Comparison of ENCODE assay signal across 14 cellular contexts in genomic region chr12:95836630-95837239, GRCh38. TPM values are rescaled to one million over a fixed set of nuclear protein-coding genes. Genes with fewer than 3 reads are reported as not detected.
DNase-seq lines count a peak whose midpoint lies in the region; ATAC-seq, FAIRE-seq and TF ChIP-seq lines count a peak whose summit lies in the region.
"Had no signal": no experiment of that assay in that cellular context is flagged by ENCODE, and none has a peak within 500 bp of the region (broad histone marks: within the 10 kb centered on the region; RNA-seq: fewer than 3 reads in every experiment).

No MANE protein-coding gene starts in this region.

- H3K4me1 Mint-ChIP-seq in HFFc6 (ENCODE audit: low read depth) (peaks cover 32% of the 10 kb centered on the region), astrocyte (ENCODE audit: low read depth, unreplicated experiment) (no peaks in the 10 kb centered on the region)

- H3K4me1 ChIP-seq in astrocyte (ENCODE audit: insufficient read depth, low read length) = peaks cover 16% of the 10 kb centered on the region
- H3K4me1 ChIP-seq in left lung = peaks cover 4 to 9% of the 10 kb centered on the region in 2 donors
- H3K4me1 ChIP-seq in Peyer's patch = peaks cover 0 to 10% (median 0%) of the 10 kb centered on the region in 4 donors
- peaks cover 0 to 2% of the 10 kb centered on the region in 2 donors for H3K4me1 ChIP-seq in kidney (ENCODE audit: control insufficient read depth in 1 of 2, insufficient read depth in 1 of 2, low read depth in 1 of 2, low read length in 2 of 2)

- FAIRE-seq in astrocyte (lab: Jason Lieb, UNC) = no peak
- FAIRE-seq in kidney (lab: Jason Lieb, UNC) = no peak
- FAIRE-seq: colon had no signal

- no peaks in the 10 kb centered on the region for H4K20me1 ChIP-seq in astrocyte (ENCODE audit: insufficient read depth, low read length)

- H3K9ac ChIP-seq in astrocyte (ENCODE audit: low read length) = peak overlapping the region; percentile 56
- H3K9ac ChIP-seq in kidney (ENCODE audit: low read length in 2 of 2) = no peak overlapping the region

- in situ Hi-C loops in G401 (cut with HindIII; ENCODE audit: low sequenced_read_pairs) = no loop called here

- peak overlapping the region; percentile 79 for H3K4me2 ChIP-seq in astrocyte (ENCODE audit: low read length)

- peak overlapping the region; percentile 45 for H3K4me3 Mint-ChIP-seq in HFFc6
- no peak overlapping the region for H3K4me3 Mint-ChIP-seq in astrocyte (ENCODE audit: unreplicated experiment)
- H3K4me3 Mint-ChIP-seq: activated T-helper 1 cell treated with anti-CD3 and anti-CD28 coated beads, Interleukin-12 subunit alpha, Interleukin-12 subunit beta, Interleukin-2, Interleukin-4 antibody, amounts not matched to agents 30 ng/mL and 10 ng/mL and 1 ng/mL, durations not matched to agents 14 hours and 24 hours and 36 hours had no signal

- ATAC-seq in left lung = peak; percentile 77

- TF ChIP-seq POLR2A in Peyer's patch (IDR thresholded peaks at IDR 0.05) = no peak

- H2AFZ ChIP-seq in astrocyte (ENCODE audit: low read depth, low read length) = peak overlapping the region; percentile 81

- H3K27ac ChIP-seq in astrocyte (ENCODE audit: low read depth, low read length) = peak overlapping the region; percentile 60
- H3K27ac ChIP-seq in left lung = peak overlapping the region; percentile 20 to 34
- no peak overlapping the region for H3K27ac ChIP-seq in Peyer's patch
- H3K27ac ChIP-seq in kidney (ENCODE audit: low read depth in 2 of 2, low read length in 2 of 2) = no peak overlapping the region
- H3K27ac ChIP-seq: heart left ventricle had no signal

- H3K9me3 Mint-ChIP-seq in HFFc6 = no peaks in the 10 kb centered on the region
- H3K9me3 Mint-ChIP-seq in astrocyte (ENCODE audit: unreplicated experiment) = no peaks in the 10 kb centered on the region
- H3K9me3 Mint-ChIP-seq: activated T-helper 1 cell treated with anti-CD3 and anti-CD28 coated beads, Interleukin-12 subunit alpha, Interleukin-12 subunit beta, Interleukin-2, Interleukin-4 antibody, amounts not matched to agents 30 ng/mL and 10 ng/mL and 1 ng/mL, durations not matched to agents 14 hours and 24 hours and 36 hours had no signal

- H3K79me2 ChIP-seq in astrocyte (ENCODE audit: insufficient read depth, low read length) = no peaks in the 10 kb centered on the region

- H3K27me3 ChIP-seq in astrocyte (ENCODE audit: insufficient read depth, low read length) = no peaks in the 10 kb centered on the region
- peaks cover 0 to 7% of the 10 kb centered on the region in 2 donors for H3K27me3 ChIP-seq in left lung
- no peaks in the 10 kb centered on the region for H3K27me3 ChIP-seq in Peyer's patch
- H3K27me3 ChIP-seq: heart left ventricle, thyroid gland had no signal

- DNase-seq in AG10803 (ENCODE audit: low read depth) (peak; percentile 56), HFFc6 (peak; percentile 30), astrocyte (ENCODE audit: low read depth) (peak; percentile 61), left lung (no peak), Peyer's patch (no peak), SW 1271 (lab: John Stamatoyannopoulos, UW) (no peak), G401 (ENCODE audit: low spot score) (no peak), kidney (no peak)
- DNase-seq: activated CD4-positive, CD25-positive, alpha-beta regulatory T cell treated with anti-CD3 and anti-CD28 coated beads, Interleukin-2, amount 50 U/mL, for 72 hours; heart left ventricle; thyroid gland had no signal

- no peak for TF ChIP-seq CTCF in AG10803 (conservative IDR thresholded peaks at IDR 0.05; ENCODE audit: low read length)
- TF ChIP-seq CTCF in HFFc6 (IDR thresholded peaks at IDR 0.05) = no peak
- no peak for TF ChIP-seq CTCF in astrocyte (IDR thresholded peaks at IDR 0.05; ENCODE audit: insufficient read depth, low read depth, low read length)
- no peak for TF ChIP-seq CTCF in left lung (IDR thresholded peaks at IDR 0.05)
- no peak for TF ChIP-seq CTCF in Peyer's patch (IDR thresholded peaks at IDR 0.05)
- no peak for TF ChIP-seq CTCF in kidney (IDR thresholded peaks at IDR 0.05; ENCODE audit: borderline replicate concordance, extremely low read depth, insufficient read depth)

- H3K9me3 ChIP-seq in astrocyte (ENCODE audit: insufficient read depth, low read depth, low read length) (no peaks in the 10 kb centered on the region), left lung (no peaks in the 10 kb centered on the region), Peyer's patch (no peaks in the 10 kb centered on the region), kidney (ENCODE audit: control insufficient read depth in 1 of 2, low read length in 2 of 2) (no peaks in the 10 kb centered on the region)
- H3K9me3 ChIP-seq: heart left ventricle, thyroid gland had no signal

- peak overlapping the region; percentile 20 for H3K4me3 ChIP-seq in AG10803 (ENCODE audit: low read length)
- H3K4me3 ChIP-seq in astrocyte (ENCODE audit: insufficient read depth, low read depth, low read length) = peak overlapping the region; percentile 17
- H3K4me3 ChIP-seq in left lung = no peak overlapping the region
- no peak overlapping the region for H3K4me3 ChIP-seq in Peyer's patch
- no peak overlapping the region for H3K4me3 ChIP-seq in kidney (ENCODE audit: low read length in 2 of 2)
- H3K4me3 ChIP-seq: heart left ventricle, thyroid gland had no signal

- H3K36me3 Mint-ChIP-seq in HFFc6 (ENCODE audit: low read depth) = no peaks in the 10 kb centered on the region
- H3K36me3 Mint-ChIP-seq in astrocyte (ENCODE audit: low read depth, unreplicated experiment) = no peaks in the 10 kb centered on the region

- intact Hi-C loops in left lung (cut with DNase I) (no loop called here), kidney (cut with DNase I) (no loop called here)

- H3K27ac Mint-ChIP-seq in HFFc6 (no peak overlapping the region; the same call in 1 of the 2 replicates), astrocyte (ENCODE audit: unreplicated experiment) (no peak overlapping the region)
- H3K27ac Mint-ChIP-seq: activated T-helper 1 cell treated with anti-CD3 and anti-CD28 coated beads, Interleukin-12 subunit alpha, Interleukin-12 subunit beta, Interleukin-2, Interleukin-4 antibody, amounts not matched to agents 30 ng/mL and 10 ng/mL and 1 ng/mL, durations not matched to agents 14 hours and 24 hours and 36 hours; progenitor cell of endocrine pancreas had no signal

- H3K27me3 Mint-ChIP-seq in HFFc6 (ENCODE audit: insufficient read depth) = peaks cover 18% of the 10 kb centered on the region
- H3K27me3 Mint-ChIP-seq in astrocyte (ENCODE audit: low read depth, unreplicated experiment) = peaks cover 16% of the 10 kb centered on the region

- H3K36me3 ChIP-seq in astrocyte (ENCODE audit: insufficient read depth, low read length) (no peaks in the 10 kb centered on the region), left lung (no peaks in the 10 kb centered on the region), Peyer's patch (no peaks in the 10 kb centered on the region), kidney (ENCODE audit: control insufficient read depth in 1 of 2, insufficient read depth in 2 of 2, low read length in 2 of 2) (no peaks in the 10 kb centered on the region)
- H3K36me3 ChIP-seq: heart left ventricle, thyroid gland had no signal

RNA-seq across cellular contexts. Expression of gene SNRPF, which starts 22.0 kb away (rescaled TPM):
- total RNA-seq in HFFc6 (2021; fragmentation: NEBNext Ultra II Directional; extraction: Animal tissue kit (Norgen Biotek cat#: 25700)) = 10 to 100 TPM; 24.2 to 31.9 (median 27.8) TPM
- total RNA-seq in astrocyte = 23.1 and 24.9 TPM in 2 replicates
- total RNA-seq in left lung = 10 to 100 TPM; 16.4 to 25.4 TPM
- total RNA-seq in Peyer's patch = 10 to 100 TPM in 1 of 4 donors, 1 to 10 TPM in 3; 2.8 to 11.6 (median 4.5) TPM
- total RNA-seq in G401 (2014; rRNA removed; shearing (Covaris generic)) = 3.9 and 6.8 TPM in 2 replicates
- total RNA-seq in kidney = 17.7 TPM
- 42.1 TPM for polyA plus RNA-seq in kidney (ENCODE audit: insufficient read depth, low read depth, low replicate concordance)

RNA-seq across cellular contexts. Expression of gene NTN4, which starts 46.2 kb away (rescaled TPM):
- total RNA-seq in HFFc6 (2021; fragmentation: NEBNext Ultra II Directional; extraction: Animal tissue kit (Norgen Biotek cat#: 25700)) = 100 to 1,000 TPM in 3 of 6 experiments, 10 to 100 TPM in 3; 51.3 to 117 (median 101) TPM
- total RNA-seq in astrocyte = 22.6 and 28.9 TPM in 2 replicates
- 10 to 100 TPM; 61.9 to 81.5 TPM for total RNA-seq in left lung
- 10 to 100 TPM; 12.3 to 20.6 (median 16.6) TPM for total RNA-seq in Peyer's patch
- 4.0 and 4.4 TPM in 2 replicates for total RNA-seq in G401 (2014; rRNA removed; shearing (Covaris generic))
- total RNA-seq in kidney = 83.2 TPM
- 71.0 TPM for polyA plus RNA-seq in kidney (ENCODE audit: insufficient read depth, low read depth, low replicate concordance)
- total RNA-seq: activated T-helper 1 cell treated with anti-CD3 and anti-CD28 coated beads, Interleukin-12 subunit alpha, Interleukin-12 subunit beta, Interleukin-2, Interleukin-4 antibody, amounts not matched to agents 30 ng/mL and 10 ng/mL and 1 ng/mL, durations not matched to agents 14 hours and 24 hours and 36 hours had no signal

Comparison
In these comparisons a context has a peak if more than half of its experiments do, and no peak if none do; other contexts are left out.
1. DNase-seq: peak in AG10803 (single experiment), HFFc6 (single experiment) and astrocyte (single experiment); none in left lung (0 of 2), Peyer's patch (0 of 3), SW 1271 (0 of 2), G401 (single experiment) and kidney (single experiment).
2. H3K4me3 ChIP-seq: peak in AG10803 (single experiment) and astrocyte (single experiment); none in left lung (0 of 2), Peyer's patch (0 of 4) and kidney (0 of 2).
3. H3K27ac ChIP-seq: peak in astrocyte (single experiment) and left lung (2 of 2); none in Peyer's patch (0 of 4) and kidney (0 of 2).